In the genomic region with DNA sequence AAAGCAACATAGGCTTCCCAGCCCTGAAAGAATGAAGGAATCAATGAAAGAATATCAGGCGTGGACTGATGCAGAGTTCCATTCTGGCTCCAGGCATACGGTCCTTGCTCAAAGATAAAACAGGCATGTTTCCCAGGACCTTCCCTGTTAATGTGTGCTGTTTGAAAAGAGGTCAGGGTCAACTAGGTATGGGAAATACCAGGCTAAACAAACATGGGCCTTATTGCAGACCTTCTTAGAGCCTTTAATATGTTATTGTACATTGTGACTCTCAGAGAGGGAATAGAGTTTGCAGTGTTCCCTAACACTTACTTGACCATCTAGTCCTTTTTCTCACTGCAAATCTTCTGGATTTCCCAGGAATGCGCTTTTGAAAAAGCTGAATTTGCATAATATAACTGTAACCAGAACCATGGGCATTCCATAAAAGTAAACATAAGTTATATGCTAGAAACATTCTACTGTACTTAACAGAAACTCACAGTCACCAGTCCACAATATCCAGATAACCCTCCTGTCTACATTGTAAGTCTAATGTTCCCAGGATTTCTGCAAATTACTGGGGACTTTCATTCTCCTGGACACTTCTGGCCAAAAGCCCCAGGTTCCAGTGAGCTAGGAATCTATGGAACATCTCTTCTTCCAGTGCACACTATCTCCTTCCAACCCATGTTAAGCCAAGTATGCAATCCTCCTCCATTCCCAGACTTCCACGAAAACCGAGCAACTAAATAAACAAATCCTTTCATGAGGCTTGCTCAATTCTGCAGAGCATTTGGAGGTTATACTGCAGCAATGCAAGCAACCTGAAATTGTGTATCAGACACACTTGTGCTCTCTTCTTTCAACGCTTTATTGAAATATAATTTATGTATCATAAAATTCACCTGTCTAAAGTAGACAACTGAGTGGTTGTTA, we compare ENCODE assay signal across 18 cellular contexts.
A peak's percentile ranks its signal among the peaks of the same experiment; 100 is the strongest.
DNase-seq lines count a peak whose midpoint lies in the region; ATAC-seq and TF ChIP-seq lines count a peak whose summit lies in the region.
"Had no signal": no experiment of that assay in that cellular context is flagged by ENCODE, and none has a peak within 500 bp of the region (broad histone marks: within the 10 kb centered on the region; RNA-seq: fewer than 3 reads in every experiment).

No MANE protein-coding gene starts in this region.

- DNase-seq in adipocyte (ENCODE audit: low read depth) (peak; percentile 53), fibroblast of mammary gland (ENCODE audit: low read depth) (peak; percentile 53), left lung (no peak), testis (peak; percentile 22), head of caudate nucleus (no peak), DMS 273 (lab: John Stamatoyannopoulos, UW; ENCODE audit: unreplicated experiment) (no peak)
- DNase-seq: Caco-2; CD4-positive, CD25-positive, alpha-beta regulatory T cell; DMS53; KBM-7; NCI-H1092; NCI-H1694 treated with DMSO at 0.1 percent for 48 hours; NCI-H2107; NCI-H69; SIG-M5 had no signal

- ATAC-seq in left lung (peak; percentile 34), HG03175 (IDR thresholded peaks at IDR 0.05; ENCODE audit: unreplicated experiment) (no peak)

- H3K4me1 ChIP-seq in adipocyte (ENCODE audit: control insufficient read depth, insufficient read depth, low read length) (peaks cover 28% of the 10 kb centered on the region), left lung (no peaks in the 10 kb centered on the region), testis (no peaks in the 10 kb centered on the region)
- H3K4me1 ChIP-seq: Caco-2, HAP-1 had no signal

- TF ChIP-seq CTCF in fibroblast of mammary gland (conservative IDR thresholded peaks at IDR 0.05; ENCODE audit: control insufficient read depth, insufficient read depth, low read depth, low read length) (no peak), left lung (IDR thresholded peaks at IDR 0.05) (no peak), testis (IDR thresholded peaks at IDR 0.05) (no peak)

- H3K27me3 ChIP-seq in adipocyte (replicated peaks; ENCODE audit: control insufficient read depth, insufficient read depth, low read length) (no peaks in the 10 kb centered on the region), left lung (no peaks in the 10 kb centered on the region), testis (no peaks in the 10 kb centered on the region)

- 53 to 59% methylated on average over 6 of the region's 6 CpGs for WGBS in testis, 2 donors

- H3K27ac ChIP-seq in left lung: no peak overlapping the region
- no peak overlapping the region for H3K27ac ChIP-seq in testis
- H3K27ac ChIP-seq: HL-60 had no signal

- H3K36me3 ChIP-seq in adipocyte (ENCODE audit: control insufficient read depth, insufficient read depth, low read length, severe bottlenecking) (no peaks in the 10 kb centered on the region), left lung (no peaks in the 10 kb centered on the region), testis (ENCODE audit: low read depth, missing control alignments) (no peaks in the 10 kb centered on the region)
- H3K36me3 ChIP-seq: HAP-1 had no signal

- no peaks in the 10 kb centered on the region for H3K9me3 ChIP-seq in adipocyte (ENCODE audit: control insufficient read depth, low read length)
- H3K9me3 ChIP-seq in left lung: no peaks in the 10 kb centered on the region
- H3K9me3 ChIP-seq in testis: no peaks in the 10 kb centered on the region
- H3K9me3 ChIP-seq: Caco-2, HAP-1 had no signal

- intact Hi-C loops in left lung (cut with DNase I): no loop called here
- intact Hi-C loops in testis (cut with DNase I; ENCODE audit: low total_unique reads): no loop called here
- intact Hi-C loops in head of caudate nucleus (cut with DNase I): no loop called here

- no peak for TF ChIP-seq POLR2A in testis (IDR thresholded peaks at IDR 0.05)

- H3K4me3 ChIP-seq in adipocyte (ENCODE audit: low read length) (no peak overlapping the region), fibroblast of mammary gland (ENCODE audit: control insufficient read depth, low read depth, low read length) (no peak overlapping the region), left lung (no peak overlapping the region), testis (no peak overlapping the region)
- H3K4me3 ChIP-seq: HAP-1 had no signal

- no peak overlapping the region for H3K9ac ChIP-seq in adipocyte (ENCODE audit: low read length)

Comparison
In these comparisons a context has a peak if more than half of its experiments do, and no peak if none do; other contexts are left out.
1. DNase-seq: peak in adipocyte (single experiment), fibroblast of mammary gland (single experiment) and testis (single experiment); none in left lung (0 of 2), head of caudate nucleus (0 of 42) and DMS 273 (single experiment).